Comparison of ENCODE assay signal across 27 cellular contexts in genomic region chr1:245671349-245671748, GRCh38.
"Had no signal": no experiment of that assay in that cellular context is flagged by ENCODE, and none has a peak within 500 bp of the region (broad histone marks: within the 10 kb centered on the region; RNA-seq: fewer than 3 reads in every experiment).

No MANE protein-coding gene starts in this region.

- H3K27ac ChIP-seq: esophagus muscularis mucosa, foreskin keratinocyte, heart left ventricle, left ventricle myocardium inferior, ovary, thyroid gland, upper lobe of left lung, vagina had no signal

- H3K4me3 ChIP-seq: esophagus muscularis mucosa, heart left ventricle, left ventricle myocardium inferior, ovary, smooth muscle cell, thyroid gland, upper lobe of left lung, vagina had no signal

- DNase-seq: activated CD4-positive, alpha-beta T cell treated with anti-CD3 and anti-CD28 coated beads for 1 hour; activated CD4-positive, alpha-beta T cell treated with anti-CD3 and anti-CD28 coated beads, Interleukin-2, amount 50 U/mL, for 1 hour; activated CD8-positive, alpha-beta T cell treated with anti-CD3 and anti-CD28 coated beads for 36 hours; activated gamma-delta T cell treated with Interleukin-2 at 50 U/mL for 16 hours; activated naive CD8-positive, alpha-beta T cell treated with anti-CD3 and anti-CD28 coated beads, Interleukin-2, amount 50 U/mL, for 24 hours; activated T-cell treated with anti-CD3 and anti-CD28 coated beads, Interleukin-2, amount 50 U/mL, for 4 hours; amygdala; central memory CD4-positive, alpha-beta T cell; foreskin keratinocyte; heart left ventricle; hypothalamus; left ventricle myocardium inferior; naive B cell; ovary; stimulated activated CD4-positive, alpha-beta T cell treated with anti-CD3 and anti-CD28 coated beads, Interleukin-1b, Interleukin-23, amount 100 ng/mL, for 48 hours; stimulated activated CD4-positive, alpha-beta T cell treated with anti-CD3 and anti-CD28 coated beads, Interleukin-4, amount 100 ng/mL, for 4 hours; stimulated activated CD8-positive, alpha-beta memory T cell treated with anti-CD3 and anti-CD28 coated beads, Interleukin-4, amount 100 ng/mL, for 48 hours; stimulated activated naive CD8-positive, alpha-beta T cell treated with anti-CD3 and anti-CD28 coated beads, Interleukin-15, amount 100 ng/mL, for 72 hours; T-helper 17 cell; thyroid gland had no signal

- H3K4me1 ChIP-seq: esophagus muscularis mucosa, heart left ventricle, left ventricle myocardium inferior, thyroid gland, upper lobe of left lung, vagina had no signal

- H3K27me3 ChIP-seq: esophagus muscularis mucosa, foreskin keratinocyte, heart left ventricle, ovary, thyroid gland, upper lobe of left lung, vagina had no signal

- H3K36me3 ChIP-seq: esophagus muscularis mucosa, heart left ventricle, left ventricle myocardium inferior, ovary, thyroid gland, upper lobe of left lung, vagina had no signal

- H3K4me2 ChIP-seq: smooth muscle cell had no signal

- ATAC-seq: activated CD8-positive, alpha-beta T cell treated with anti-CD3 and anti-CD28 coated beads for 36 hours; activated naive CD8-positive, alpha-beta T cell treated with anti-CD3 and anti-CD28 coated beads, Interleukin-2, amount 50 U/mL, for 24 hours; activated T-cell treated with anti-CD3 and anti-CD28 coated beads, Interleukin-2, amount 50 U/mL, for 4 hours; activated T-helper 17 cell treated with anti-CD3 and anti-CD28 coated beads, Interleukin-2, amount 50 U/mL, for 72 hours; foreskin keratinocyte; heart left ventricle; stimulated activated memory B cell treated with anti-CD40 and anti-IgM and Interleukin-4, amounts not matched to agents 10 μg/mL and 1 μg/mL and 100 μg/mL, for 72 hours; stimulated activated naive CD8-positive, alpha-beta T cell treated with anti-CD3 and anti-CD28 coated beads, Interleukin-15, amount 100 ng/mL, for 72 hours; T-helper 17 cell; WTC11 had no signal

- H3K9me3 ChIP-seq: esophagus muscularis mucosa, left ventricle myocardium inferior, ovary, thyroid gland, upper lobe of left lung, vagina had no signal
